ENCODE assay signal across 8 cellular contexts in genomic region chr10:79346388-79347225, GRCh38. TPM values are rescaled to one million over a fixed set of nuclear protein-coding genes. Genes with fewer than 3 reads are reported as not detected.
DNase-seq lines count a peak whose midpoint lies in the region; ATAC-seq, FAIRE-seq and TF ChIP-seq lines count a peak whose summit lies in the region.

No MANE protein-coding gene starts in this region.

- H4K91ac ChIP-seq in H1 (replicated peaks; ENCODE audit: insufficient read length, low read length): peak overlapping the region; percentile 38

- H3K14ac ChIP-seq in H1 (ENCODE audit: insufficient read length): no peak overlapping the region

- DNase-seq in NCI-H2171 treated with DMSO at 0.1 percent for 48 hours (lab: John Stamatoyannopoulos, UW): peak; percentile 25
- no peak for DNase-seq in NCI-H2171 (lab: John Stamatoyannopoulos, UW)
- peak; percentile 45 for DNase-seq in NCI-H69 (lab: John Stamatoyannopoulos, UW)
- peak in 1 of 2 experiments; percentile 54 for DNase-seq in H1 (ENCODE audit: low read depth in 1 of 2, low spot score in 2 of 2)
- no peak for DNase-seq in psoas muscle
- DNase-seq in NCI-H128 (lab: John Stamatoyannopoulos, UW; ENCODE audit: unreplicated experiment): no peak
- no peak for DNase-seq in HEK293T (ENCODE audit: extremely low spot score)
- no peak for DNase-seq in NCI-H2081 treated with DMSO at 0.1 percent for 48 hours (lab: John Stamatoyannopoulos, UW)

- no peak for FAIRE-seq in H1 (lab: Jason Lieb, UNC)

- intact Hi-C loops in psoas muscle (cut with DNase I): no loop called here

- no peak overlapping the region for H2AK5ac ChIP-seq in H1 (ENCODE audit: low read depth, low read length)

- POLR2A ChIA-PET in H1 (lab: Charles Lee; ENCODE audit: partially characterized antibody): interaction anchor here (0.6 to 1.2 kb wide), 5 partner anchors 10 to 126 kb away, joined by 3 to 5 read pairs (median 3); no protein-coding TSS in a partner anchor
- POLR2A ChIA-PET in HEK293T (lab: Yijun Ruan, JAX): interaction anchor here (1.3 kb wide), 2 partner anchors 12 to 24 kb away, joined by 3 to 4 read pairs; no protein-coding TSS in a partner anchor

- H3K9me3 ChIP-seq in H1 (ENCODE audit: insufficient read depth in 2 of 2, low read depth in 1 of 2, low read length in 1 of 2): no peaks in the 10 kb centered on the region
- H3K9me3 ChIP-seq in psoas muscle: no peaks in the 10 kb centered on the region

- no peak overlapping the region for H3K23ac ChIP-seq in H1 (ENCODE audit: insufficient read length)

- H4K5ac ChIP-seq in H1 (ENCODE audit: insufficient read length, low read depth, low read length): peak overlapping the region; percentile 12

- H2BK5ac ChIP-seq in H1 (ENCODE audit: low read depth, low read length): no peak overlapping the region

- H2BK120ac ChIP-seq in H1 (replicated peaks; ENCODE audit: low read depth, low read length): no peak overlapping the region

- H3K4me1 ChIP-seq in H1 (replicated peaks in 1 of 4; ENCODE audit: control insufficient read depth in 3 of 4, insufficient read depth in 4 of 4, low read length in 3 of 4) (peaks cover 0 to 14% (median 6%) of the 10 kb centered on the region in 4 experiments; a peak in 6 of 7 replicates), psoas muscle (peaks cover 20% of the 10 kb centered on the region)

- no peak for ATAC-seq in psoas muscle

- no peak overlapping the region for H3K4ac ChIP-seq in H1 (replicated peaks; ENCODE audit: insufficient read length, low read depth, low read length)

- H3K4me3 ChIP-seq in H1 (ENCODE audit: extremely low read depth in 1 of 4, insufficient read depth in 2 of 4, low read depth in 3 of 4, low read length in 4 of 4) (peak overlapping the region in 3 of 4 experiments; percentile 56 to 77 (median 59); a peak in 3 of 8 replicates), psoas muscle (peak overlapping the region; percentile 85)

- CTCF ChIA-PET in H1 (lab: Charles Lee; ENCODE audit: partially characterized antibody): interaction anchor here (0.5 to 6.6 kb wide), 21 partner anchors 11 to 1138 kb away, joined by 3 to 50 read pairs (median 3); no protein-coding TSS in a partner anchor
- CTCF ChIA-PET in HEK293T (lab: Yijun Ruan, JAX): interaction anchor here (0.7 kb wide), 1 partner anchor 60 kb away, joined by 3 read pairs; no protein-coding TSS in a partner anchor

- no peak for TF ChIP-seq POLR2A in H1 (IDR thresholded peaks at IDR 0.05; ENCODE audit: control extremely low read depth in 1 of 2, low read depth in 2 of 2, low read length in 2 of 2)

- no peaks in the 10 kb centered on the region for H3K27me3 ChIP-seq in H1 (replicated peaks in 1 of 4; ENCODE audit: control insufficient read depth in 3 of 4, extremely low read depth in 1 of 4, insufficient read depth in 3 of 4, low read length in 3 of 4)
- H3K27me3 ChIP-seq in psoas muscle (ENCODE audit: insufficient read depth in 3 of 3, low read length in 2 of 3): no peaks in the 10 kb centered on the region

- H3K4me2 ChIP-seq in H1 (ENCODE audit: insufficient read depth in 1 of 2, low read depth in 2 of 2, low read length in 2 of 2): peak overlapping the region in 1 of 2 experiments; percentile 44; a peak in 3 of 4 replicates

- H3K79me1 ChIP-seq in H1 (ENCODE audit: low read depth, low read length): peaks cover 13% of the 10 kb centered on the region; the same call in 1 of the 2 replicates

- H3K9ac ChIP-seq in H1 (replicated peaks in 1 of 4; ENCODE audit: extremely low read depth in 1 of 4, low read depth in 3 of 4, low read length in 3 of 4): no peak overlapping the region

- peak overlapping the region; percentile 66 for H4K8ac ChIP-seq in H1 (ENCODE audit: extremely low read depth, insufficient read depth, low read length)

- H3K56ac ChIP-seq in H1 (replicated peaks; ENCODE audit: insufficient read length, low read depth, low read length): no peak overlapping the region

- H2BK20ac ChIP-seq in H1 (ENCODE audit: low read length): no peak overlapping the region

- peaks cover 12 to 13% of the 10 kb centered on the region in 2 experiments for H4K20me1 ChIP-seq in H1 (replicated peaks in 1 of 2; ENCODE audit: control insufficient read depth in 1 of 2, insufficient read depth in 2 of 2, low read length in 2 of 2)

- TF ChIP-seq CTCF in H1 (IDR thresholded peaks at IDR 0.05; ENCODE audit: control extremely low read depth in 1 of 3, insufficient read depth in 1 of 3, low read depth in 1 of 3, low read length in 3 of 3): no peak
- TF ChIP-seq CTCF in psoas muscle (IDR thresholded peaks at IDR 0.05): no peak

- no peak overlapping the region; the same call in 1 of the 2 replicates for H3K18ac ChIP-seq in H1 (ENCODE audit: extremely low read depth, low read length)

- peaks cover 0 to 11% of the 10 kb centered on the region in 2 experiments; a peak in 1 of 4 replicates for H3K79me2 ChIP-seq in H1 (ENCODE audit: control insufficient read depth in 1 of 2, insufficient read depth in 2 of 2, low read length in 2 of 2)

- peaks cover 12 to 24% (median 13%) of the 10 kb centered on the region in 4 experiments; a peak in 7 of 8 replicates for H3K36me3 ChIP-seq in H1 (ENCODE audit: control insufficient read depth in 2 of 4, insufficient read depth in 4 of 4, low read length in 3 of 4)
- peaks cover 3 to 27% of the 10 kb centered on the region in 2 donors for H3K36me3 ChIP-seq in psoas muscle (ENCODE audit: insufficient read depth in 1 of 2, low read depth in 1 of 2)

- TF ChIP-seq EP300 in H1 (IDR thresholded peaks at IDR 0.05; ENCODE audit: borderline replicate concordance in 1 of 2, low read depth in 2 of 2, low read length in 2 of 2): no peak

- peaks cover 8% of the 10 kb centered on the region; the same call in 1 of the 2 replicates for H3K23me2 ChIP-seq in H1 (ENCODE audit: low read depth, low read length)

- WGBS in H1 (ENCODE audit: extremely low coverage in 1 of 2, insufficient coverage in 1 of 2, insufficient read length in 1 of 2, insufficient replicate concordance in 2 of 2, low coverage in 1 of 2, low lambda C conversion rate in 2 of 2, missing lambda C conversion rate in 1 of 2), 2 experiments: 47% methylated on average over 12 of the region's 12 CpGs; no CpG with 5 or more reads in 1 of the 2 experiments
- WGBS in psoas muscle, 3 donors: 57 to 66% (median 61%) methylated on average over 12 of the region's 12 CpGs

- no peak overlapping the region for H2BK12ac ChIP-seq in H1 (ENCODE audit: low read depth, low read length)

- H3K27ac ChIP-seq in H1 (ENCODE audit: low read depth, low read length) (no peak overlapping the region), psoas muscle (no peak overlapping the region)

- H2AFZ ChIP-seq in H1 (ENCODE audit: low read length): peak overlapping the region; percentile 16

- TF ChIP-seq RAD21 in H1 (IDR thresholded peaks at IDR 0.05 in 1 of 2, conservative IDR thresholded peaks at IDR 0.05 in 1 of 2; ENCODE audit: low read depth in 2 of 2, low read length in 2 of 2): no peak

- no peak overlapping the region for H2BK15ac ChIP-seq in H1 (ENCODE audit: low read length)

TF ChIP-seq in H1, 55 proteins besides CTCF, POLR2A, EP300 and RAD21:
- TF ChIP-seq CEBPB (IDR thresholded peaks at IDR 0.05; ENCODE audit: low read depth, low read length) (no peak), SAP30 (IDR thresholded peaks at IDR 0.05; ENCODE audit: insufficient read depth, insufficient replicate concordance, low read length) (no peak), TAF7 (optimal IDR thresholded peaks at IDR 0.05; ENCODE audit: borderline replicate concordance, low read depth, low read length) (no peak), POU5F1 (IDR thresholded peaks at IDR 0.05; ENCODE audit: low read depth, low read length) (no peak), USF2 (IDR thresholded peaks at IDR 0.05; ENCODE audit: low read length) (no peak), NANOG (IDR thresholded peaks at IDR 0.05; ENCODE audit: insufficient read depth, low read depth, low read length, poor library complexity, severe bottlenecking) (no peak), KDM4A (IDR thresholded peaks at IDR 0.05; ENCODE audit: low read depth, low read length, severe bottlenecking) (no peak)

TF ChIP-seq in HEK293T, 16 proteins besides CTCF, POLR2A, EP300 and RAD21:
- no peak for TF ChIP-seq PKNOX1 (IDR thresholded peaks at IDR 0.05)
- no peak for TF ChIP-seq L3MBTL2 (conservative IDR thresholded peaks at IDR 0.05)
- TF ChIP-seq BHLHE40 (IDR thresholded peaks at IDR 0.05; ENCODE audit: borderline replicate concordance): no peak
- no peak for TF ChIP-seq TARDBP (IDR thresholded peaks at IDR 0.05)
- no peak for TF ChIP-seq ARNT (IDR thresholded peaks at IDR 0.05)
- TF ChIP-seq HDGF (IDR thresholded peaks at IDR 0.05; ENCODE audit: borderline replicate concordance): no peak
- no peak for TF ChIP-seq ELF4 (IDR thresholded peaks at IDR 0.05)
- no peak for TF ChIP-seq SP1 (IDR thresholded peaks at IDR 0.05)
- TF ChIP-seq FOXA1 (IDR thresholded peaks at IDR 0.05): no peak
- no peak for TF ChIP-seq NFRKB (IDR thresholded peaks at IDR 0.05)
- no peak for TF ChIP-seq FOXM1 (IDR thresholded peaks at IDR 0.05; ENCODE audit: borderline replicate concordance)
- no peak for TF ChIP-seq FOXK2 (IDR thresholded peaks at IDR 0.05)
- no peak for TF ChIP-seq SUZ12 (IDR thresholded peaks at IDR 0.05)
- no peak for TF ChIP-seq ZNF384 (IDR thresholded peaks at IDR 0.05)
- no peak for TF ChIP-seq LEF1 (IDR thresholded peaks at IDR 0.05; ENCODE audit: borderline replicate concordance)
- no peak for TF ChIP-seq CTBP1 (IDR thresholded peaks at IDR 0.05; ENCODE audit: borderline replicate concordance)

RNA-seq across cellular contexts. Expression of gene PPIF, which starts 0.7 kb away (rescaled TPM):
- 70.2 and 74.9 TPM in 2 replicates for total RNA-seq in H1 (2021; fragmentation: NEBNext Ultra II Directional; extraction: Animal tissue kit (Norgen Biotek cat#: 25700))
- 77.6 and 107 TPM in 2 replicates for polyA plus RNA-seq in H1 (2011; rRNA removed)
- 91.0 TPM for polyA plus RNA-seq in H1 (2011; cell fraction: cytosol; rRNA removed)
- 104 TPM for polyA plus RNA-seq in H1 (2011; cell fraction: nucleus; rRNA removed)
- polyA plus RNA-seq in H1 (2012, experiment 1 of 2): 66.7 to 100 TPM (median 84.3 TPM) in 4 replicates
- 67.0 TPM for polyA plus RNA-seq in H1 (2012, experiment 2 of 2)
- 54.5 TPM for polyA plus RNA-seq in H1 (2013, experiment 1 of 2)
- polyA plus RNA-seq in H1 (2013, experiment 2 of 2): 54.9 TPM
- polyA minus RNA-seq in H1 (2011; rRNA and poly(A)+ RNA removed): 62.8 and 81.2 TPM in 2 replicates
- polyA minus RNA-seq in H1 (2011; cell fraction: cytosol; rRNA and poly(A)+ RNA removed): 40.5 TPM
- polyA minus RNA-seq in H1 (2011; cell fraction: nucleus; rRNA and poly(A)+ RNA removed): 52.5 TPM
- total RNA-seq in psoas muscle: 100 to 1,000 TPM in 2 of 4 donors, 10 to 100 TPM in 2; 44.6 to 181 (median 89.4) TPM
- 100 to 1,000 TPM in 1 of 3 donors, 10 to 100 TPM in 2; 85.4 to 297 (median 85.9) TPM for polyA plus RNA-seq in psoas muscle

Comparison
In these comparisons a context has a peak if more than half of its experiments do, and no peak if none do; other contexts are left out.
1. DNase-seq: peak in NCI-H2171 treated with DMSO at 0.1 percent for 48 hours (single experiment) and NCI-H69 (single experiment); none in NCI-H2171 (single experiment), psoas muscle (0 of 2), NCI-H128 (single experiment), HEK293T (single experiment) and NCI-H2081 treated with DMSO at 0.1 percent for 48 hours (single experiment).